In the genomic region with DNA sequence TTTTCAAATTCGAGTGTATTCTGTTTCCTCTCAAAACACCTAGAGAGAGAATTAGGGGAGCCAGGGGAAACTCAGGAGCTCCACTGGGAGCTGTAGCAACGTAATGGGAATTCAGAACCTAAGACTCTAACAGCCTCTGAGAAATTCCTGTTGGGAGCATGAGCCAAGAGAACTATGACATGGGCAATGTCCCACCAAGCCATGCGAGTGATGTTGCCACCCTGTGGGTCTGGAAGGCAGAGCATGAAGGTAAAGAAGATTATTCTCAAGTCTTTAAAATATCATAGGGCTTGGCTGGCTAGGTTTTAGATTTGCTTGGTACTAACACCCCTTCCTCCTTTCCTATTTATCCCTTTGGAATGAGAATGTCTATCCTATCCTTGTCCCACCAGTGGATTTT, we compare ENCODE assay signal across 1 cellular context.
TF ChIP-seq lines count a peak whose summit lies in the region.

No MANE protein-coding gene starts in this region.

TF ChIP-seq in GM23338, 12 proteins besides CTCF, POLR2A, EP300 and RAD21 (continued from another document):
- TF ChIP-seq, protein P1, sequence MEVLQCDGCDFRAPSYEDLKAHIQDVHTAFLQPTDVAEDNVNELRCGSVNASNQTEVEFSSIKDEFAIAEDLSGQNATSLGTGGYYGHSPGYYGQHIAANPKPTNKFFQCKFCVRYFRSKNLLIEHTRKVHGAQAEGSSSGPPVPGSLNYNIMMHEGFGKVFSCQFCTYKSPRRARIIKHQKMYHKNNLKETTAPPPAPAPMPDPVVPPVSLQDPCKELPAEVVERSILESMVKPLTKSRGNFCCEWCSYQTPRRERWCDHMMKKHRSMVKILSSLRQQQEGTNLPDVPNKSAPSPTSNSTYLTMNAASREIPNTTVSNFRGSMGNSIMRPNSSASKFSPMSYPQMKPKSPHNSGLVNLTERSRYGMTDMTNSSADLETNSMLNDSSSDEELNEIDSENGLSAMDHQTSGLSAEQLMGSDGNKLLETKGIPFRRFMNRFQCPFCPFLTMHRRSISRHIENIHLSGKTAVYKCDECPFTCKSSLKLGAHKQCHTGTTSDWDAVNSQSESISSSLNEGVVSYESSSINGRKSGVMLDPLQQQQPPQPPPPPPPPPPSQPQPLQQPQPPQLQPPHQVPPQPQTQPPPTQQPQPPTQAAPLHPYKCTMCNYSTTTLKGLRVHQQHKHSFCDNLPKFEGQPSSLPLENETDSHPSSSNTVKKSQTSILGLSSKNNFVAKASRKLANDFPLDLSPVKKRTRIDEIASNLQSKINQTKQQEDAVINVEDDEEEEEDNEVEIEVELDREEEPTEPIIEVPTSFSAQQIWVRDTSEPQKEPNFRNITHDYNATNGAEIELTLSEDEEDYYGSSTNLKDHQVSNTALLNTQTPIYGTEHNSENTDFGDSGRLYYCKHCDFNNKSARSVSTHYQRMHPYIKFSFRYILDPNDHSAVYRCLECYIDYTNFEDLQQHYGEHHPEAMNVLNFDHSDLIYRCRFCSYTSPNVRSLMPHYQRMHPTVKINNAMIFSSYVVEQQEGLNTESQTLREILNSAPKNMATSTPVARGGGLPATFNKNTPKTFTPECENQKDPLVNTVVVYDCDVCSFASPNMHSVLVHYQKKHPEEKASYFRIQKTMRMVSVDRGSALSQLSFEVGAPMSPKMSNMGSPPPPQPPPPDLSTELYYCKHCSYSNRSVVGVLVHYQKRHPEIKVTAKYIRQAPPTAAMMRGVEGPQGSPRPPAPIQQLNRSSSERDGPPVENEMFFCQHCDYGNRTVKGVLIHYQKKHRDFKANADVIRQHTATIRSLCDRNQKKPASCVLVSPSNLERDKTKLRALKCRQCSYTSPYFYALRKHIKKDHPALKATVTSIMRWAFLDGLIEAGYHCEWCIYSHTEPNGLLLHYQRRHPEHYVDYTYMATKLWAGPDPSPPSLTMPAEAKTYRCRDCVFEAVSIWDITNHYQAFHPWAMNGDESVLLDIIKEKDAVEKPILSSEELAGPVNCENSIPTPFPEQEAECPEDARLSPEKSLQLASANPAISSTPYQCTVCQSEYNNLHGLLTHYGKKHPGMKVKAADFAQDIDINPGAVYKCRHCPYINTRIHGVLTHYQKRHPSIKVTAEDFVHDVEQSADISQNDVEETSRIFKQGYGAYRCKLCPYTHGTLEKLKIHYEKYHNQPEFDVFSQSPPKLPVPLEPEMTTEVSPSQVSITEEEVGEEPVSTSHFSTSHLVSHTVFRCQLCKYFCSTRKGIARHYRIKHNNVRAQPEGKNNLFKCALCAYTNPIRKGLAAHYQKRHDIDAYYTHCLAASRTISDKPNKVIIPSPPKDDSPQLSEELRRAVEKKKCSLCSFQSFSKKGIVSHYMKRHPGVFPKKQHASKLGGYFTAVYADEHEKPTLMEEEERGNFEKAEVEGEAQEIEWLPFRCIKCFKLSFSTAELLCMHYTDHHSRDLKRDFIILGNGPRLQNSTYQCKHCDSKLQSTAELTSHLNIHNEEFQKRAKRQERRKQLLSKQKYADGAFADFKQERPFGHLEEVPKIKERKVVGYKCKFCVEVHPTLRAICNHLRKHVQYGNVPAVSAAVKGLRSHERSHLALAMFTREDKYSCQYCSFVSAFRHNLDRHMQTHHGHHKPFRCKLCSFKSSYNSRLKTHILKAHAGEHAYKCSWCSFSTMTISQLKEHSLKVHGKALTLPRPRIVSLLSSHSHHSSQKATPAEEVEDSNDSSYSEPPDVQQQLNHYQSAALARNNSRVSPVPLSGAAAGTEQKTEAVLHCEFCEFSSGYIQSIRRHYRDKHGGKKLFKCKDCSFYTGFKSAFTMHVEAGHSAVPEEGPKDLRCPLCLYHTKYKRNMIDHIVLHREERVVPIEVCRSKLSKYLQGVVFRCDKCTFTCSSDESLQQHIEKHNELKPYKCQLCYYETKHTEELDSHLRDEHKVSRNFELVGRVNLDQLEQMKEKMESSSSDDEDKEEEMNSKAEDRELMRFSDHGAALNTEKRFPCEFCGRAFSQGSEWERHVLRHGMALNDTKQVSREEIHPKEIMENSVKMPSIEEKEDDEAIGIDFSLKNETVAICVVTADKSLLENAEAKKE (CRISPR knock-in tag; IDR thresholded peaks at IDR 0.05), result no peak
- TF ChIP-seq EZH2 (IDR thresholded peaks at IDR 0.05; ENCODE audit: low read depth, unreplicated experiment), result no peak
